In genomic region chr12:6334940-6335450, GRCh38 we compare ENCODE assay signal across 9 cellular contexts. TPM values are rescaled to one million over a fixed set of nuclear protein-coding genes. Genes with fewer than 3 reads are reported as not detected.
A peak's percentile ranks its signal among the peaks of the same experiment; 100 is the strongest.
DNase-seq lines count a peak whose midpoint lies in the region; ATAC-seq and TF ChIP-seq lines count a peak whose summit lies in the region.
"Had no signal": no experiment of that assay in that cellular context is flagged by ENCODE, and none has a peak within 500 bp of the region (broad histone marks: within the 10 kb centered on the region; RNA-seq: fewer than 3 reads in every experiment).

No MANE protein-coding gene starts in this region.

- H3K9ac ChIP-seq in BLaER1 treated with 17β-estradiol and CSF1 and Interleukin-3, amounts not matched to agents 10 nM and 100 nM, result peak overlapping the region; percentile 89 to 100 (median 98)

- no peaks in the 10 kb centered on the region for H3K9me3 ChIP-seq in BLaER1 treated with 17β-estradiol and CSF1 and Interleukin-3, amounts not matched to agents 10 nM and 100 nM (replicated peaks in 1 of 11)
- H3K9me3 ChIP-seq in Peyer's patch (no peaks in the 10 kb centered on the region), ovary (no peaks in the 10 kb centered on the region), MG63 (no peaks in the 10 kb centered on the region)

- DNase-seq in Peyer's patch (peak in 1 of 3 donors; percentile 74), fibroblast of mammary gland (ENCODE audit: low read depth) (peak; percentile 43), ovary (peak in 1 of 5 donors; percentile 52), MG63 (no peak), NCI-H1436 treated with DMSO at 0.1 percent for 48 hours (lab: John Stamatoyannopoulos, UW) (no peak), iPS-NIHi11 (ENCODE audit: low spot score) (no peak)

- TF ChIP-seq CTCF in Peyer's patch (IDR thresholded peaks at IDR 0.05) (no peak), fibroblast of mammary gland (conservative IDR thresholded peaks at IDR 0.05; ENCODE audit: control insufficient read depth, insufficient read depth, low read depth, low read length) (no peak), ovary (IDR thresholded peaks at IDR 0.05) (no peak)

- H3K27ac ChIP-seq in BLaER1 treated with 17β-estradiol and CSF1 and Interleukin-3, amounts not matched to agents 10 nM and 100 nM, result peak overlapping the region; percentile 92 to 100 (median 98)
- H3K27ac ChIP-seq in Peyer's patch, result peak overlapping the region; percentile 84 to 100 (median 97)
- H3K27ac ChIP-seq in ovary, result peak overlapping the region; percentile 82 to 97

- ATAC-seq in GM19324 (IDR thresholded peaks at IDR 0.05; ENCODE audit: low FRiP score, unreplicated experiment), result no peak

- peaks cover 70 to 100% (median 92%) of the 10 kb centered on the region in 10 experiments for H3K4me1 ChIP-seq in BLaER1 treated with 17β-estradiol and CSF1 and Interleukin-3, amounts not matched to agents 10 nM and 100 nM
- H3K4me1 ChIP-seq in Peyer's patch (peaks cover 0 to 68% (median 32%) of the 10 kb centered on the region in 4 donors), ovary (ENCODE audit: insufficient read depth) (peaks cover 26% of the 10 kb centered on the region)

- no peaks in the 10 kb centered on the region; a peak in 2 of 22 replicates for H3K27me3 ChIP-seq in BLaER1 treated with 17β-estradiol and CSF1 and Interleukin-3, amounts not matched to agents 10 nM and 100 nM
- H3K27me3 ChIP-seq in Peyer's patch (no peaks in the 10 kb centered on the region), ovary (no peaks in the 10 kb centered on the region), MG63 (no peaks in the 10 kb centered on the region)

- TF ChIP-seq EP300 in ovary (IDR thresholded peaks at IDR 0.05), result no peak

- peaks cover 69 to 94% (median 85%) of the 10 kb centered on the region in 11 experiments for H3K36me3 ChIP-seq in BLaER1 treated with 17β-estradiol and CSF1 and Interleukin-3, amounts not matched to agents 10 nM and 100 nM
- peaks cover 0 to 48% (median 0%) of the 10 kb centered on the region in 3 donors for H3K36me3 ChIP-seq in Peyer's patch
- H3K36me3 ChIP-seq in ovary, result no peaks in the 10 kb centered on the region
- H3K36me3 ChIP-seq in MG63, result peaks cover 77% of the 10 kb centered on the region

- intact Hi-C loops in ovary (cut with DNase I), result loop anchor here (5.0 kb wide), 3 partner anchors 42 to 202 kb away; partner anchors contain the start of genes LTBR (in 3 of the 4) and SCNN1A (in 1 of the 4)

- peak overlapping the region in 9 of 10 experiments; percentile 84 to 100 (median 98); a peak in 16 of 20 replicates for H3K4me3 ChIP-seq in BLaER1 treated with 17β-estradiol and CSF1 and Interleukin-3, amounts not matched to agents 10 nM and 100 nM
- H3K4me3 ChIP-seq in Peyer's patch (peak overlapping the region in 3 of 4 donors; percentile 29 to 97 (median 85)), fibroblast of mammary gland (ENCODE audit: control insufficient read depth, low read depth, low read length) (peak overlapping the region; percentile 18), ovary (peak overlapping the region; percentile 41), MG63 (no peak overlapping the region; the same call in 1 of the 2 replicates)

- H4K20me1 ChIP-seq in BLaER1 treated with 17β-estradiol and CSF1 and Interleukin-3, amounts not matched to agents 10 nM and 100 nM, result peaks cover 95 to 100% (median 99%) of the 10 kb centered on the region in 11 experiments

- TF ChIP-seq POLR2A in Peyer's patch (IDR thresholded peaks at IDR 0.05), result no peak
- TF ChIP-seq POLR2A in ovary (IDR thresholded peaks at IDR 0.05), result no peak

- H3K4me2 ChIP-seq in BLaER1 treated with 17β-estradiol and CSF1 and Interleukin-3, amounts not matched to agents 10 nM and 100 nM, result peak overlapping the region; percentile 95 to 100 (median 99)

- WGBS in ovary, 3 donors, result 12 to 15% (median 13%) methylated on average over 13 of the region's 13 CpGs

RNA-seq across cellular contexts. Expression of gene TNFRSF1A, which starts 6.9 kb away (rescaled TPM):
- total RNA-seq in Peyer's patch (100 to 1,000 TPM in 3 of 4 donors, 10 to 100 TPM in 1; 90.8 to 547 (median 393) TPM), ovary (100 to 1,000 TPM; 116 to 274 (median 179) TPM)
- polyA plus RNA-seq in ovary, result 100 to 1,000 TPM in 1 of 2 donors, 10 to 100 TPM in 1; 92.8 to 230 TPM
- 181 and 208 TPM in 2 replicates for total RNA-seq in MG63 (2014; rRNA removed; shearing (Covaris generic); ENCODE audit: low replicate concordance)

RNA-seq across cellular contexts. Expression of gene PLEKHG6, which starts 24.5 kb away (rescaled TPM):
- total RNA-seq in Peyer's patch, result 100 to 1,000 TPM; 145 to 543 (median 176) TPM
- total RNA-seq in ovary, result 1 to 10 TPM in 1 of 7 donors, under 1 TPM in 5, not detected in 1; 0.17 to 1.7 (median 0.51) TPM
- polyA plus RNA-seq in ovary, result under 1 TPM in 1 of 2 donors, not detected in 1; 0.13 TPM
- not detected in 2 replicates for total RNA-seq in MG63 (2014; rRNA removed; shearing (Covaris generic); ENCODE audit: low replicate concordance)
- total RNA-seq: activated naive CD4-positive, alpha-beta T cell treated with anti-CD3 and anti-CD28 coated beads, Interleukin-2, amount 50 U/mL, for 72 hours had no signal

RNA-seq across cellular contexts. Expression of gene SCNN1A, which starts 40.4 kb away (rescaled TPM):
- total RNA-seq in Peyer's patch (100 to 1,000 TPM in 3 of 4 donors, 10 to 100 TPM in 1; 93.3 to 275 (median 143) TPM), ovary (100 to 1,000 TPM in 1 of 7 donors, 10 to 100 TPM in 4, 1 to 10 TPM in 2; 3.3 to 141 (median 17.0) TPM)
- polyA plus RNA-seq in ovary, result 1 to 10 TPM; 1.2 to 1.6 TPM
- total RNA-seq in MG63 (2014; rRNA removed; shearing (Covaris generic); ENCODE audit: low replicate concordance), result 0.07 and 0.66 TPM in 2 replicates

RNA-seq across cellular contexts. Expression of gene LTBR, which starts 49.0 kb away (rescaled TPM):
- total RNA-seq in Peyer's patch (100 to 1,000 TPM; 113 to 313 (median 294) TPM), ovary (100 to 1,000 TPM in 3 of 7 donors, 10 to 100 TPM in 4; 55.8 to 131 (median 92.6) TPM)
- 10 to 100 TPM; 21.9 to 65.7 TPM for polyA plus RNA-seq in ovary
- 35.0 and 61.5 TPM in 2 replicates for total RNA-seq in MG63 (2014; rRNA removed; shearing (Covaris generic); ENCODE audit: low replicate concordance)

Comparison
In these comparisons a context has a peak if more than half of its experiments do, and no peak if none do; other contexts are left out.
1. RNA of gene PLEKHG6, which starts 24.5 kb away (total RNA-seq): 145 to 543 TPM in Peyer's patch; 0.17 to 1.7 TPM in ovary and not detected in MG63; every median in the first group is over 10 times any median in the second.
2. Peak in every context shown above with its lines, with median percentiles within 50 percentile points of each other: H3K27ac ChIP-seq.